ENCODE assay signal across 2 cellular contexts in the genomic region with DNA sequence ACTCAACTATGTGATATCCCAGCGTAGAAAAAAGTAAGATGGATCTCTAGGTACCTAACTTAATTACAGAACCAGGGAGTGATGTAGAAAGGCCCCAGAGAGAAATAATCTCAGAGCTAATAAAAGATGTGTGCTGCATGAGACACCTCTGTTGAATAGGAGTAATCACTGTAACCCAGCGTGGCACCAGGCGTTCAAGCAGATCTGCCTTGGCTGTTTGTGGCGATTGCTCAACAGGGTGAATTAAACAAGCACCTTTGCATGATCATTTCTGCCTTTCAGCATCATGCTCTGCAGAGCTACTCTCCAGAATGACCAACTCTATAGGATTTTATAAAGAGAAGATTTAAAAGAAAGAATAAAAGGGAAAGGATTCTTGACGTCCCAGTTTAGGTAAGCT.
TF ChIP-seq lines count a peak whose summit lies in the region.

No MANE protein-coding gene starts in this region.

TF ChIP-seq in GM23338, 12 proteins besides CTCF, POLR2A, EP300 and RAD21 (continued from another document):
- TF ChIP-seq ZNF331 (CRISPR knock-in tag; IDR thresholded peaks at IDR 0.05; ENCODE audit: low read depth) (no peak), REST (IDR thresholded peaks at IDR 0.05; ENCODE audit: unreplicated experiment) (no peak)
- TF ChIP-seq, protein P1, sequence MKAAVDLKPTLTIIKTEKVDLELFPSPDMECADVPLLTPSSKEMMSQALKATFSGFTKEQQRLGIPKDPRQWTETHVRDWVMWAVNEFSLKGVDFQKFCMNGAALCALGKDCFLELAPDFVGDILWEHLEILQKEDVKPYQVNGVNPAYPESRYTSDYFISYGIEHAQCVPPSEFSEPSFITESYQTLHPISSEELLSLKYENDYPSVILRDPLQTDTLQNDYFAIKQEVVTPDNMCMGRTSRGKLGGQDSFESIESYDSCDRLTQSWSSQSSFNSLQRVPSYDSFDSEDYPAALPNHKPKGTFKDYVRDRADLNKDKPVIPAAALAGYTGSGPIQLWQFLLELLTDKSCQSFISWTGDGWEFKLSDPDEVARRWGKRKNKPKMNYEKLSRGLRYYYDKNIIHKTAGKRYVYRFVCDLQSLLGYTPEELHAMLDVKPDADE (IDR thresholded peaks at IDR 0.05) = no peak

TF ChIP-seq in neural cell, 6 proteins besides CTCF, POLR2A, EP300 and RAD21 (continued from another document):
- TF ChIP-seq REST (IDR thresholded peaks at IDR 0.05; ENCODE audit: borderline replicate concordance) = no peak
